ENCODE assay signal across 24 cellular contexts in genomic region chr18:71939483-71939882, GRCh38.
DNase-seq lines count a peak whose midpoint lies in the region; ATAC-seq, FAIRE-seq and TF ChIP-seq lines count a peak whose summit lies in the region.
"Had no signal": no experiment of that assay in that cellular context is flagged by ENCODE, and none has a peak within 500 bp of the region (broad histone marks: within the 10 kb centered on the region; RNA-seq: fewer than 3 reads in every experiment).

No MANE protein-coding gene starts in this region.

- in situ Hi-C loops in K562 (cut with MboI), result no loop called here

- H3K4me3 ChIP-seq in A549, result no peak overlapping the region
- no peak overlapping the region for H3K4me3 ChIP-seq in K562
- H3K4me3 ChIP-seq: BLaER1 treated with 17β-estradiol and CSF1 and Interleukin-3, amounts not matched to agents 10 nM and 100 nM; GM12878 had no signal

- no peak for ATAC-seq in A549
- no peak for ATAC-seq in K562
- ATAC-seq in GM19035 (IDR thresholded peaks at IDR 0.05; ENCODE audit: unreplicated experiment), result no peak
- ATAC-seq: CD8-positive, alpha-beta T cell; GM12878 had no signal

- CTCF ChIA-PET in A549 (lab: Yijun Ruan, JAX), result no interaction called here
- CTCF ChIA-PET in K562 (lab: Yijun Ruan, JAX; ENCODE audit: low intra/inter-chr PET ratio), result no interaction called here

- no TSS peak for BruUV-seq in K562 (replicated peaks; lab: Mats Ljungman, UMichigan)

- H3K9me1 ChIP-seq in K562 (ENCODE audit: control insufficient read depth, insufficient read depth, low read length), result no peaks in the 10 kb centered on the region

- TF ChIP-seq CTCF in A549 (IDR thresholded peaks at IDR 0.05) (no peak), D721Med (IDR thresholded peaks at IDR 0.05; ENCODE audit: insufficient read depth, missing control alignments) (no peak), K562 (IDR thresholded peaks at IDR 0.05 in 2 of 3, conservative IDR thresholded peaks at IDR 0.05 in 1 of 3; ENCODE audit: insufficient read depth in 2 of 3, low read depth in 1 of 3, low read length in 3 of 3) (no peak)

- no peak for TF ChIP-seq RAD21 in A549 (conservative IDR thresholded peaks at IDR 0.05 in 1 of 2, IDR thresholded peaks at IDR 0.05 in 1 of 2)
- no peak for TF ChIP-seq RAD21 in K562 (CRISPR knock-in tag; conservative IDR thresholded peaks at IDR 0.05 in 1 of 2, IDR thresholded peaks at IDR 0.05 in 1 of 2)

- H3K27me3 ChIP-seq in K562 (ENCODE audit: control insufficient read depth in 2 of 2, insufficient read depth in 2 of 2, low read length in 2 of 2), result no peaks in the 10 kb centered on the region
- H3K27me3 ChIP-seq: BLaER1 treated with 17β-estradiol and CSF1 and Interleukin-3, amounts not matched to agents 10 nM and 100 nM had no signal

- TF ChIP-seq EP300 in A549 (IDR thresholded peaks at IDR 0.05) (no peak), K562 (IDR thresholded peaks at IDR 0.05; ENCODE audit: low read length) (no peak)

- H3K9me3 ChIP-seq in A549, result no peaks in the 10 kb centered on the region
- H3K9me3 ChIP-seq in K562 (replicated peaks; ENCODE audit: control insufficient read depth, insufficient read depth, low read depth, low read length), result no peaks in the 10 kb centered on the region
- H3K9me3 ChIP-seq: BLaER1 treated with 17β-estradiol and CSF1 and Interleukin-3, amounts not matched to agents 10 nM and 100 nM; Caco-2 had no signal

- H3K27ac ChIP-seq in A549 (no peak overlapping the region), K562 (ENCODE audit: extremely low read depth, low read depth, low read length) (no peak overlapping the region)
- H3K27ac ChIP-seq: BLaER1 treated with 17β-estradiol and CSF1 and Interleukin-3, amounts not matched to agents 10 nM and 100 nM; C4-2B had no signal

- no peak for FAIRE-seq in A549 (lab: Jason Lieb, UNC)
- peak; percentile 95 for FAIRE-seq in D721Med (lab: Jason Lieb, UNC)
- FAIRE-seq in K562 (lab: Jason Lieb, UNC), result no peak
- FAIRE-seq: GM12878, GM12892, GM18507, GM19239 had no signal

- no peak overlapping the region for H3K4me2 ChIP-seq in A549
- H3K4me2 ChIP-seq in K562 (ENCODE audit: insufficient read depth, low read length), result no peak overlapping the region
- H3K4me2 ChIP-seq: BLaER1 treated with 17β-estradiol and CSF1 and Interleukin-3, amounts not matched to agents 10 nM and 100 nM had no signal

- no peak overlapping the region for H3K9ac ChIP-seq in K562 (ENCODE audit: insufficient read depth in 1 of 2, low read depth in 2 of 2, low read length in 2 of 2)
- H3K9ac ChIP-seq: BLaER1 treated with 17β-estradiol and CSF1 and Interleukin-3, amounts not matched to agents 10 nM and 100 nM had no signal

- H3K4me1 ChIP-seq in A549 (no peaks in the 10 kb centered on the region), K562 (replicated peaks in 1 of 2; ENCODE audit: control insufficient read depth in 2 of 2, insufficient read depth in 2 of 2, low read length in 2 of 2) (no peaks in the 10 kb centered on the region)
- H3K4me1 ChIP-seq: BLaER1 treated with 17β-estradiol and CSF1 and Interleukin-3, amounts not matched to agents 10 nM and 100 nM; Caco-2 had no signal

- H3K79me2 ChIP-seq in K562 (ENCODE audit: control insufficient read depth, insufficient read depth, low read length), result no peaks in the 10 kb centered on the region

- H3K36me3 ChIP-seq in K562 (ENCODE audit: control insufficient read depth, insufficient read depth, low read length), result no peaks in the 10 kb centered on the region
- H3K36me3 ChIP-seq: BLaER1 treated with 17β-estradiol and CSF1 and Interleukin-3, amounts not matched to agents 10 nM and 100 nM had no signal

- intact Hi-C loops in K562 (cut with micrococcal nuclease), result no loop called here

- no peak for TF ChIP-seq POLR2A in A549 (IDR thresholded peaks at IDR 0.05; ENCODE audit: low read length)
- TF ChIP-seq POLR2A in K562 (conservative IDR thresholded peaks at IDR 0.05), result no peak

- H4K20me1 ChIP-seq in K562 (replicated peaks; ENCODE audit: control insufficient read depth, insufficient read depth, low read length), result no peaks in the 10 kb centered on the region
- H4K20me1 ChIP-seq: BLaER1 treated with 17β-estradiol and CSF1 and Interleukin-3, amounts not matched to agents 10 nM and 100 nM had no signal

- POLR2A ChIA-PET in A549 (lab: Yijun Ruan, JAX), result no interaction called here
- POLR2A ChIA-PET in K562 (lab: Yijun Ruan, JAX), result no interaction called here

- no peak overlapping the region for H2AFZ ChIP-seq in K562 (ENCODE audit: low read depth, low read length)

- DNase-seq in A549 (ENCODE audit: low read depth in 1 of 2, low spot score in 1 of 2), result no peak
- no peak for DNase-seq in D721Med (ENCODE audit: insufficient read length, low spot score)
- DNase-seq in K562 (ENCODE audit: extremely low read depth in 1 of 4, low spot score in 3 of 4), result no peak
- no peak for DNase-seq in stimulated activated CD4-positive, alpha-beta T cell treated with anti-CD3 and anti-CD28 coated beads, Interleukin-2, amount 100 ng/mL, for 24 hours
- DNase-seq: 8988T; AML-193; Caco-2; Calu3; CD4-positive, alpha-beta T cell; CD8-positive, alpha-beta T cell; DMS 273 treated with DMSO at 0.1 percent for 48 hours; DMS153; DMS53; DMS79; DND-41; EL; GDM1 had no signal

TF ChIP-seq in A549, 52 proteins besides CTCF, POLR2A, EP300 and RAD21:
- TF ChIP-seq MAFK (IDR thresholded peaks at IDR 0.05; ENCODE audit: partially characterized antibody), result peak; percentile 56
- no peak for TF ChIP-seq ESRRA (IDR thresholded peaks at IDR 0.05; ENCODE audit: borderline replicate concordance, low read length)

TF ChIP-seq in K562, 482 proteins besides CTCF, POLR2A, EP300 and RAD21:
- TF ChIP-seq ZNF316 (IDR thresholded peaks at IDR 0.05) (peak; percentile 33; the same call in 1 of the 2 replicates), THAP12 (CRISPR knock-in tag; IDR thresholded peaks at IDR 0.05) (no peak), C11orf30 (IDR thresholded peaks at IDR 0.05; ENCODE audit: low read depth) (peak; percentile 10; the same call in 1 of the 2 replicates)

Comparison
In these comparisons a context has a peak if more than half of its experiments do, and no peak if none do; other contexts are left out.
1. Of the 35 proteins assayed by ChIP-seq in both K562 and A549: peak only in K562: none; only in A549: MAFK; in both: none; in neither: 34.